Comparison of ENCODE assay signal across 34 cellular contexts in genomic region chr19:34725400-34725799, GRCh38. TPM values are rescaled to one million over a fixed set of nuclear protein-coding genes. Genes with fewer than 3 reads are reported as not detected.
"Had no signal": no experiment of that assay in that cellular context is flagged by ENCODE, and none has a peak within 500 bp of the region (broad histone marks: within the 10 kb centered on the region; RNA-seq: fewer than 3 reads in every experiment).

No MANE protein-coding gene starts in this region.

- H3K4me3 ChIP-seq: adrenal gland, body of pancreas, breast epithelium had no signal

- FAIRE-seq: astrocyte, TTC549 had no signal

- H3K36me3 ChIP-seq: adrenal gland, brain microvascular endothelial cell, breast epithelium had no signal

- H3K27ac ChIP-seq: adrenal gland, body of pancreas, brain microvascular endothelial cell, breast epithelium, VCaP had no signal

- H3K4me1 ChIP-seq: adrenal gland, body of pancreas, breast epithelium had no signal

- ATAC-seq: activated CD8-positive, alpha-beta T cell treated with anti-CD3 and anti-CD28 coated beads for 36 hours; activated naive CD4-positive, alpha-beta T cell treated with anti-CD3 and anti-CD28 coated beads, Interleukin-2, amount 50 U/mL, for 72 hours; activated T-cell treated with anti-CD3 and anti-CD28 coated beads, Interleukin-2, amount 50 U/mL, for 4 hours; activated T-cell treated with anti-CD3 and anti-CD28 coated beads, Interleukin-2, amount 50 U/mL, for 72 hours; activated T-helper 17 cell treated with anti-CD3 and anti-CD28 coated beads, Interleukin-2, amount 50 U/mL, for 72 hours; body of pancreas had no signal

- H3K27me3 ChIP-seq: adrenal gland, body of pancreas, brain microvascular endothelial cell, breast epithelium had no signal

- H3K9me3 ChIP-seq: adrenal gland, body of pancreas, breast epithelium had no signal

- DNase-seq: activated B cell treated with CpG ODN at 0.5 μM for 24 hours; activated CD4-positive, alpha-beta memory T cell treated with anti-CD3 and anti-CD28 coated beads for 36 hours; activated CD4-positive, alpha-beta T cell treated with anti-CD3 and anti-CD28 coated beads for 4 hours; activated CD4-positive, alpha-beta T cell treated with anti-CD3 and anti-CD28 coated beads, Interleukin-2, amount 10 ng/mL, durations not matched to agents 24 days and 14 days; activated CD4-positive, alpha-beta T cell treated with anti-CD3 and anti-CD28 coated beads, Interleukin-2, amount 50 U/mL, for 1 hour; activated CD4-positive, alpha-beta T cell treated with anti-CD3 and anti-CD28 coated beads, Interleukin-2, amount 50 U/mL, for 4 hours; activated CD4-positive, CD25-positive, alpha-beta regulatory T cell treated with anti-CD3 and anti-CD28 coated beads, Interleukin-2, amount 50 U/mL, for 72 hours; activated CD8-positive, alpha-beta memory T cell treated with anti-CD3 and anti-CD28 coated beads, Interleukin-2, amount 50 U/mL, for 4 hours; activated CD8-positive, alpha-beta T cell treated with anti-CD3 and anti-CD28 coated beads for 36 hours; activated effector memory CD4-positive, alpha-beta T cell treated with anti-CD3 and anti-CD28 coated beads, Interleukin-2, amount 50 U/mL, for 16 hours; activated gamma-delta T cell treated with Interleukin-2 at 50 U/mL for 16 hours; activated naive CD4-positive, alpha-beta T cell; activated naive CD4-positive, alpha-beta T cell treated with anti-CD3 and anti-CD28 coated beads, Interleukin-2, amount 10 ng/mL, durations not matched to agents 7 days and 5 days; activated naive CD8-positive, alpha-beta T cell treated with anti-CD3 and anti-CD28 coated beads for 36 hours; activated T-cell treated with anti-CD3 and anti-CD28 coated beads for 4 hours; activated T-cell treated with anti-CD3 and anti-CD28 coated beads, Interleukin-2, amount 50 U/mL, for 1 hour; activated T-cell treated with anti-CD3 and anti-CD28 coated beads, Interleukin-2, amount 50 U/mL, for 4 hours; activated T-cell treated with anti-CD3 and anti-CD28 coated beads, Interleukin-2, amount 50 U/mL, for 72 hours; adrenal gland; amniotic stem cell; aorta; body of pancreas; brain microvascular endothelial cell; central memory CD4-positive, alpha-beta T cell; T-helper 1 cell; T-helper 2 cell; T-helper 9 cell had no signal

RNA-seq across cellular contexts. Expression of gene SCGB2B2, which starts 48.4 kb away (rescaled TPM):
- total RNA-seq: activated T-helper 1 cell treated with anti-CD3 and anti-CD28 coated beads, Interleukin-12 subunit alpha, Interleukin-12 subunit beta, Interleukin-2, Interleukin-4 antibody, amounts not matched to agents 30 ng/mL and 10 ng/mL and 1 ng/mL, durations not matched to agents 14 hours and 24 hours and 36 hours had no signal
- polyA plus RNA-seq: aorta had no signal
